In genomic region chr17:75131278-75132017, GRCh38 we compare ENCODE assay signal across 8 cellular contexts. TPM values are rescaled to one million over a fixed set of nuclear protein-coding genes. Genes with fewer than 3 reads are reported as not detected.
A peak's percentile ranks its signal among the peaks of the same experiment; 100 is the strongest.
DNase-seq lines count a peak whose midpoint lies in the region; ATAC-seq and TF ChIP-seq lines count a peak whose summit lies in the region.

NT5C (minus strand) TSS chr17:75131742; CDS start chr17:75131707, 35 bp downstream.

- peak within 1 kb of the TSS; percentile 86 for H2AFZ ChIP-seq in MM.1S (ENCODE audit: low read length)
- peak within 1 kb of the TSS; percentile 95 for H2AFZ ChIP-seq in SU-DHL-6 (ENCODE audit: low read depth, low read length, severe bottlenecking)

- H4K20me1 ChIP-seq in MM.1S (ENCODE audit: insufficient read depth, low read length): no peaks in the 10 kb centered on the region
- peaks cover 3% of the 10 kb centered on the region; the same call in 1 of the 2 replicates for H4K20me1 ChIP-seq in SU-DHL-6 (ENCODE audit: low read depth, low read length)

- H3F3A ChIP-seq in MM.1S (ENCODE audit: insufficient read depth, low read length) (peaks cover 6% of the 10 kb centered on the region; the same call in 1 of the 2 replicates), SU-DHL-6 (ENCODE audit: insufficient read depth) (peaks cover 24% of the 10 kb centered on the region)

- TF ChIP-seq CTCF in MM.1S (IDR thresholded peaks at IDR 0.05; ENCODE audit: low read length) (peak; percentile 61), SU-DHL-6 (IDR thresholded peaks at IDR 0.05; ENCODE audit: insufficient read depth, low read length, poor library complexity, severe bottlenecking) (peak; percentile 64), heart left ventricle (IDR thresholded peaks at IDR 0.05) (peak; percentile 57 to 89 (median 72))

- TF ChIP-seq POLR2A in GM10847 (IDR thresholded peaks at IDR 0.05; ENCODE audit: extremely low read depth, insufficient read length): peak; percentile 86
- peak in 1 of 2 donors; percentile 63 for TF ChIP-seq POLR2A in heart left ventricle (IDR thresholded peaks at IDR 0.05)

- H3K36me3 ChIP-seq in HAP-1 (replicated peaks) (peaks cover 37% of the 10 kb centered on the region), MM.1S (replicated peaks; ENCODE audit: insufficient read depth, low read length) (no peaks in the 10 kb centered on the region), SU-DHL-6 (ENCODE audit: low read length) (no peaks in the 10 kb centered on the region), adipocyte (ENCODE audit: control insufficient read depth, insufficient read depth, low read length, severe bottlenecking) (peaks cover 21% of the 10 kb centered on the region), heart left ventricle (peaks cover 0 to 29% (median 11%) of the 10 kb centered on the region in 9 donors), aorta (ENCODE audit: control insufficient read depth in 1 of 2, insufficient read depth in 2 of 2, low read length in 1 of 2) (no peaks in the 10 kb centered on the region)

- H3K4me3 ChIP-seq in HAP-1: peak within 1 kb of the TSS; percentile 87
- peak within 1 kb of the TSS; percentile 85 for H3K4me3 ChIP-seq in MM.1S (ENCODE audit: low read length)
- H3K4me3 ChIP-seq in SU-DHL-6 (ENCODE audit: insufficient read depth, low read length, poor library complexity, severe bottlenecking): peak within 1 kb of the TSS; percentile 92
- H3K4me3 ChIP-seq in adipocyte (ENCODE audit: low read length): peak within 1 kb of the TSS; percentile 87
- H3K4me3 ChIP-seq in heart left ventricle: peak within 1 kb of the TSS; percentile 45 to 94 (median 70)
- H3K4me3 ChIP-seq in aorta (ENCODE audit: low read length in 2 of 2): peak within 1 kb of the TSS; percentile 50 to 66

- intact Hi-C loops in heart left ventricle (cut with DNase I): loop anchor here in 2 of 10 donors (1.0 to 2.0 kb wide), 2 partner anchors 17 kb away; no protein-coding TSS in a partner anchor
- intact Hi-C loops in aorta (cut with DNase I): no loop called here

- peak; percentile 80 to 92 for DNase-seq in HAP-1 (ENCODE audit: low spot score in 2 of 2)
- peak; percentile 85 for DNase-seq in MM.1S
- DNase-seq in adipocyte (ENCODE audit: low read depth): peak; percentile 91
- DNase-seq in heart left ventricle: peak; percentile 84 to 90 (median 85)
- DNase-seq in pons (ENCODE audit: low spot score): peak; percentile 48
- peak; percentile 89 to 94 for DNase-seq in aorta

- H3K4me1 ChIP-seq in HAP-1: peaks cover 14% of the 10 kb centered on the region
- no peaks in the 10 kb centered on the region for H3K4me1 ChIP-seq in MM.1S (ENCODE audit: low read length)
- peaks cover 11% of the 10 kb centered on the region for H3K4me1 ChIP-seq in adipocyte (ENCODE audit: control insufficient read depth, insufficient read depth, low read length)
- H3K4me1 ChIP-seq in heart left ventricle: peaks cover 0 to 20% (median 8%) of the 10 kb centered on the region in 12 donors
- H3K4me1 ChIP-seq in aorta (ENCODE audit: control insufficient read depth in 1 of 2, insufficient read depth in 2 of 2, low read length in 2 of 2): no peaks in the 10 kb centered on the region

- H3K9me2 ChIP-seq in MM.1S (replicated peaks; ENCODE audit: insufficient read depth, low read length) (no peaks in the 10 kb centered on the region), SU-DHL-6 (replicated peaks; ENCODE audit: insufficient read depth, low read length) (no peaks in the 10 kb centered on the region)

- H3K27ac ChIP-seq in MM.1S (ENCODE audit: low read length): peak within 1 kb of the TSS; percentile 11; the same call in 1 of the 2 replicates
- H3K27ac ChIP-seq in SU-DHL-6 (ENCODE audit: low read depth, low read length): peak within 1 kb of the TSS; percentile 70
- peak within 1 kb of the TSS; percentile 65 to 95 (median 84) for H3K27ac ChIP-seq in heart left ventricle
- H3K27ac ChIP-seq in aorta (ENCODE audit: low read depth in 1 of 2, low read length in 2 of 2): peak within 1 kb of the TSS; percentile 16 to 78

- in situ Hi-C loops in HAP-1 (cut with MboI; ENCODE audit: low sequenced_read_pairs): no loop called here

- 1 to 2% (median 2%) methylated on average over 47 to 82 of the region's 82 CpGs for WGBS in heart left ventricle, 4 donors
- WGBS in aorta, 2 donors: 0 to 1% methylated on average over 49 to 82 of the region's 82 CpGs

- H3K9me3 ChIP-seq in HAP-1 (no peaks in the 10 kb centered on the region), MM.1S (replicated peaks; ENCODE audit: insufficient read depth, low read length) (no peaks in the 10 kb centered on the region), SU-DHL-6 (ENCODE audit: insufficient read depth, low read length) (no peaks in the 10 kb centered on the region), adipocyte (ENCODE audit: control insufficient read depth, low read length) (no peaks in the 10 kb centered on the region), heart left ventricle (no peaks in the 10 kb centered on the region), aorta (ENCODE audit: control insufficient read depth, low read length) (no peaks in the 10 kb centered on the region)

- ATAC-seq in heart left ventricle: peak; percentile 79 to 95 (median 93)
- ATAC-seq in aorta (ENCODE audit: low FRiP score): peak; percentile 89

- peak within 1 kb of the TSS; percentile 90 for H3K4me2 ChIP-seq in MM.1S (ENCODE audit: low read depth, low read length)
- peak within 1 kb of the TSS; percentile 77 for H3K4me2 ChIP-seq in SU-DHL-6 (ENCODE audit: low read depth, low read length, poor library complexity, severe bottlenecking)

- H3K9ac ChIP-seq in MM.1S (ENCODE audit: low read length): peak within 1 kb of the TSS; percentile 65
- H3K9ac ChIP-seq in SU-DHL-6 (ENCODE audit: low read length): peak within 1 kb of the TSS; percentile 94
- peak within 1 kb of the TSS; percentile 93 for H3K9ac ChIP-seq in adipocyte (ENCODE audit: low read length)

- H3K79me2 ChIP-seq in MM.1S (ENCODE audit: low read length) (peaks cover 6% of the 10 kb centered on the region; the same call in 1 of the 2 replicates), SU-DHL-6 (ENCODE audit: insufficient read depth, low read length) (peaks cover 17% of the 10 kb centered on the region)

- no peaks in the 10 kb centered on the region for H3K27me3 ChIP-seq in HAP-1 (ENCODE audit: low read depth)
- H3K27me3 ChIP-seq in MM.1S (replicated peaks; ENCODE audit: insufficient read depth, low read length): no peaks in the 10 kb centered on the region
- H3K27me3 ChIP-seq in SU-DHL-6 (ENCODE audit: low read length): no peaks in the 10 kb centered on the region
- no peaks in the 10 kb centered on the region for H3K27me3 ChIP-seq in adipocyte (replicated peaks; ENCODE audit: control insufficient read depth, insufficient read depth, low read length)
- no peaks in the 10 kb centered on the region for H3K27me3 ChIP-seq in heart left ventricle
- H3K27me3 ChIP-seq in aorta (ENCODE audit: control insufficient read depth in 1 of 2, insufficient read depth in 2 of 2, low read length in 1 of 2): no peaks in the 10 kb centered on the region

RNA-seq across cellular contexts. Expression of gene NT5C, which starts in this region (rescaled TPM):
- total RNA-seq in heart left ventricle: 10 to 100 TPM; 15.9 to 56.0 (median 22.8) TPM
- polyA plus RNA-seq in heart left ventricle: 10 to 100 TPM; 29.0 to 45.7 TPM
- total RNA-seq in aorta: 10 to 100 TPM; 24.7 to 29.6 TPM
- polyA plus RNA-seq in aorta: 10 to 100 TPM; 28.7 to 93.0 TPM

Comparison
In these comparisons a context has a peak if more than half of its experiments do, and no peak if none do; other contexts are left out.
1. Peak in every context shown above with its lines: DNase-seq, ATAC-seq, H3K4me3 ChIP-seq and H3K27ac ChIP-seq.
2. H3K27ac ChIP-seq: peak in every context shown above with its lines; median percentile 84 in heart left ventricle; 70 in SU-DHL-6; 47 in aorta; 11 in MM.1S.